Comparison of ENCODE assay signal across 1 cellular context in genomic region chr18:10047237-10047636, GRCh38.
TF ChIP-seq lines count a peak whose summit lies in the region.

No MANE protein-coding gene starts in this region.

TF ChIP-seq in GM23338, 12 proteins besides CTCF, POLR2A, EP300 and RAD21 (continued from another document):
- TF ChIP-seq, protein P1, sequence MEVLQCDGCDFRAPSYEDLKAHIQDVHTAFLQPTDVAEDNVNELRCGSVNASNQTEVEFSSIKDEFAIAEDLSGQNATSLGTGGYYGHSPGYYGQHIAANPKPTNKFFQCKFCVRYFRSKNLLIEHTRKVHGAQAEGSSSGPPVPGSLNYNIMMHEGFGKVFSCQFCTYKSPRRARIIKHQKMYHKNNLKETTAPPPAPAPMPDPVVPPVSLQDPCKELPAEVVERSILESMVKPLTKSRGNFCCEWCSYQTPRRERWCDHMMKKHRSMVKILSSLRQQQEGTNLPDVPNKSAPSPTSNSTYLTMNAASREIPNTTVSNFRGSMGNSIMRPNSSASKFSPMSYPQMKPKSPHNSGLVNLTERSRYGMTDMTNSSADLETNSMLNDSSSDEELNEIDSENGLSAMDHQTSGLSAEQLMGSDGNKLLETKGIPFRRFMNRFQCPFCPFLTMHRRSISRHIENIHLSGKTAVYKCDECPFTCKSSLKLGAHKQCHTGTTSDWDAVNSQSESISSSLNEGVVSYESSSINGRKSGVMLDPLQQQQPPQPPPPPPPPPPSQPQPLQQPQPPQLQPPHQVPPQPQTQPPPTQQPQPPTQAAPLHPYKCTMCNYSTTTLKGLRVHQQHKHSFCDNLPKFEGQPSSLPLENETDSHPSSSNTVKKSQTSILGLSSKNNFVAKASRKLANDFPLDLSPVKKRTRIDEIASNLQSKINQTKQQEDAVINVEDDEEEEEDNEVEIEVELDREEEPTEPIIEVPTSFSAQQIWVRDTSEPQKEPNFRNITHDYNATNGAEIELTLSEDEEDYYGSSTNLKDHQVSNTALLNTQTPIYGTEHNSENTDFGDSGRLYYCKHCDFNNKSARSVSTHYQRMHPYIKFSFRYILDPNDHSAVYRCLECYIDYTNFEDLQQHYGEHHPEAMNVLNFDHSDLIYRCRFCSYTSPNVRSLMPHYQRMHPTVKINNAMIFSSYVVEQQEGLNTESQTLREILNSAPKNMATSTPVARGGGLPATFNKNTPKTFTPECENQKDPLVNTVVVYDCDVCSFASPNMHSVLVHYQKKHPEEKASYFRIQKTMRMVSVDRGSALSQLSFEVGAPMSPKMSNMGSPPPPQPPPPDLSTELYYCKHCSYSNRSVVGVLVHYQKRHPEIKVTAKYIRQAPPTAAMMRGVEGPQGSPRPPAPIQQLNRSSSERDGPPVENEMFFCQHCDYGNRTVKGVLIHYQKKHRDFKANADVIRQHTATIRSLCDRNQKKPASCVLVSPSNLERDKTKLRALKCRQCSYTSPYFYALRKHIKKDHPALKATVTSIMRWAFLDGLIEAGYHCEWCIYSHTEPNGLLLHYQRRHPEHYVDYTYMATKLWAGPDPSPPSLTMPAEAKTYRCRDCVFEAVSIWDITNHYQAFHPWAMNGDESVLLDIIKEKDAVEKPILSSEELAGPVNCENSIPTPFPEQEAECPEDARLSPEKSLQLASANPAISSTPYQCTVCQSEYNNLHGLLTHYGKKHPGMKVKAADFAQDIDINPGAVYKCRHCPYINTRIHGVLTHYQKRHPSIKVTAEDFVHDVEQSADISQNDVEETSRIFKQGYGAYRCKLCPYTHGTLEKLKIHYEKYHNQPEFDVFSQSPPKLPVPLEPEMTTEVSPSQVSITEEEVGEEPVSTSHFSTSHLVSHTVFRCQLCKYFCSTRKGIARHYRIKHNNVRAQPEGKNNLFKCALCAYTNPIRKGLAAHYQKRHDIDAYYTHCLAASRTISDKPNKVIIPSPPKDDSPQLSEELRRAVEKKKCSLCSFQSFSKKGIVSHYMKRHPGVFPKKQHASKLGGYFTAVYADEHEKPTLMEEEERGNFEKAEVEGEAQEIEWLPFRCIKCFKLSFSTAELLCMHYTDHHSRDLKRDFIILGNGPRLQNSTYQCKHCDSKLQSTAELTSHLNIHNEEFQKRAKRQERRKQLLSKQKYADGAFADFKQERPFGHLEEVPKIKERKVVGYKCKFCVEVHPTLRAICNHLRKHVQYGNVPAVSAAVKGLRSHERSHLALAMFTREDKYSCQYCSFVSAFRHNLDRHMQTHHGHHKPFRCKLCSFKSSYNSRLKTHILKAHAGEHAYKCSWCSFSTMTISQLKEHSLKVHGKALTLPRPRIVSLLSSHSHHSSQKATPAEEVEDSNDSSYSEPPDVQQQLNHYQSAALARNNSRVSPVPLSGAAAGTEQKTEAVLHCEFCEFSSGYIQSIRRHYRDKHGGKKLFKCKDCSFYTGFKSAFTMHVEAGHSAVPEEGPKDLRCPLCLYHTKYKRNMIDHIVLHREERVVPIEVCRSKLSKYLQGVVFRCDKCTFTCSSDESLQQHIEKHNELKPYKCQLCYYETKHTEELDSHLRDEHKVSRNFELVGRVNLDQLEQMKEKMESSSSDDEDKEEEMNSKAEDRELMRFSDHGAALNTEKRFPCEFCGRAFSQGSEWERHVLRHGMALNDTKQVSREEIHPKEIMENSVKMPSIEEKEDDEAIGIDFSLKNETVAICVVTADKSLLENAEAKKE (CRISPR knock-in tag; IDR thresholded peaks at IDR 0.05) = no peak
- TF ChIP-seq ZNF331 (CRISPR knock-in tag; IDR thresholded peaks at IDR 0.05; ENCODE audit: low read depth) = no peak
- no peak for TF ChIP-seq JUNB (IDR thresholded peaks at IDR 0.05; ENCODE audit: unreplicated experiment)
- TF ChIP-seq CREB1 (CRISPR knock-in tag; IDR thresholded peaks at IDR 0.05; ENCODE audit: low read depth) = no peak
- TF ChIP-seq ETS1 (IDR thresholded peaks at IDR 0.05) = no peak
- no peak for TF ChIP-seq POLR2AphosphoS5 (IDR thresholded peaks at IDR 0.05; ENCODE audit: low read depth)
- TF ChIP-seq, protein P2, sequence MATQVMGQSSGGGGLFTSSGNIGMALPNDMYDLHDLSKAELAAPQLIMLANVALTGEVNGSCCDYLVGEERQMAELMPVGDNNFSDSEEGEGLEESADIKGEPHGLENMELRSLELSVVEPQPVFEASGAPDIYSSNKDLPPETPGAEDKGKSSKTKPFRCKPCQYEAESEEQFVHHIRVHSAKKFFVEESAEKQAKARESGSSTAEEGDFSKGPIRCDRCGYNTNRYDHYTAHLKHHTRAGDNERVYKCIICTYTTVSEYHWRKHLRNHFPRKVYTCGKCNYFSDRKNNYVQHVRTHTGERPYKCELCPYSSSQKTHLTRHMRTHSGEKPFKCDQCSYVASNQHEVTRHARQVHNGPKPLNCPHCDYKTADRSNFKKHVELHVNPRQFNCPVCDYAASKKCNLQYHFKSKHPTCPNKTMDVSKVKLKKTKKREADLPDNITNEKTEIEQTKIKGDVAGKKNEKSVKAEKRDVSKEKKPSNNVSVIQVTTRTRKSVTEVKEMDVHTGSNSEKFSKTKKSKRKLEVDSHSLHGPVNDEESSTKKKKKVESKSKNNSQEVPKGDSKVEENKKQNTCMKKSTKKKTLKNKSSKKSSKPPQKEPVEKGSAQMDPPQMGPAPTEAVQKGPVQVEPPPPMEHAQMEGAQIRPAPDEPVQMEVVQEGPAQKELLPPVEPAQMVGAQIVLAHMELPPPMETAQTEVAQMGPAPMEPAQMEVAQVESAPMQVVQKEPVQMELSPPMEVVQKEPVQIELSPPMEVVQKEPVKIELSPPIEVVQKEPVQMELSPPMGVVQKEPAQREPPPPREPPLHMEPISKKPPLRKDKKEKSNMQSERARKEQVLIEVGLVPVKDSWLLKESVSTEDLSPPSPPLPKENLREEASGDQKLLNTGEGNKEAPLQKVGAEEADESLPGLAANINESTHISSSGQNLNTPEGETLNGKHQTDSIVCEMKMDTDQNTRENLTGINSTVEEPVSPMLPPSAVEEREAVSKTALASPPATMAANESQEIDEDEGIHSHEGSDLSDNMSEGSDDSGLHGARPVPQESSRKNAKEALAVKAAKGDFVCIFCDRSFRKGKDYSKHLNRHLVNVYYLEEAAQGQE (IDR thresholded peaks at IDR 0.05; ENCODE audit: unreplicated experiment) = no peak
- no peak for TF ChIP-seq STAT1 (IDR thresholded peaks at IDR 0.05; ENCODE audit: unreplicated experiment)
- no peak for TF ChIP-seq NANOG (IDR thresholded peaks at IDR 0.05; ENCODE audit: borderline replicate concordance)
TF ChIP-seq in GM23338: peak in this region for 0.
